Comparison of ENCODE assay signal across 10 cellular contexts in genomic region chr14:65290830-65291229, GRCh38.
DNase-seq lines count a peak whose midpoint lies in the region; ATAC-seq, FAIRE-seq and TF ChIP-seq lines count a peak whose summit lies in the region.
"Had no signal": no experiment of that assay in that cellular context is flagged by ENCODE, and none has a peak within 500 bp of the region (broad histone marks: within the 10 kb centered on the region; RNA-seq: fewer than 3 reads in every experiment).

No MANE protein-coding gene starts in this region.

- H3K36me3 Mint-ChIP-seq in activated B cell treated with CpG ODN at 0.5 μM for 24 hours (ENCODE audit: low read depth) = peaks cover 9% of the 10 kb centered on the region

- ATAC-seq in activated B cell treated with CpG ODN at 0.5 μM for 24 hours (ENCODE audit: low read depth) (peak; percentile 49), HG02623 (IDR thresholded peaks at IDR 0.05; ENCODE audit: unreplicated experiment) (no peak)

- H3K27me3 ChIP-seq in esophagus squamous epithelium = no peaks in the 10 kb centered on the region

- CTCF ChIA-PET in activated B cell treated with CpG ODN at 0.5 μM for 24 hours (lab: Charles Lee) = interaction anchor here (1.1 to 8.3 kb wide), 4 partner anchors 10 to 534 kb away, joined by 3 to 114 read pairs (median 4); partner anchors contain the start of gene FUT8

- WGBS in esophagus squamous epithelium, 2 donors = 42 to 57% methylated on average over 3 of the region's 3 CpGs

- TF ChIP-seq CTCF in activated B cell treated with CpG ODN at 0.5 μM for 24 hours (IDR thresholded peaks at IDR 0.05) (no peak), fibroblast of pulmonary artery (IDR thresholded peaks at IDR 0.05; ENCODE audit: low read length, missing control alignments) (no peak), esophagus squamous epithelium (IDR thresholded peaks at IDR 0.05) (no peak)

- H3K4me1 ChIP-seq in esophagus squamous epithelium = peaks cover 0 to 10% (median 0%) of the 10 kb centered on the region in 3 donors

- intact Hi-C loops in activated B cell treated with CpG ODN at 0.5 μM for 24 hours (cut with micrococcal nuclease) (loop anchor here (1.0 kb wide), 2 partner anchors 8 to 24 kb away; no protein-coding TSS in a partner anchor), esophagus squamous epithelium (cut with DNase I) (no loop called here)

- H3K27ac ChIP-seq in esophagus squamous epithelium = no peak overlapping the region

- H3K4me1 Mint-ChIP-seq in activated B cell treated with CpG ODN at 0.5 μM for 24 hours = peaks cover 65% of the 10 kb centered on the region

- peak; percentile 94 for FAIRE-seq in urothelium cell line (lab: Jason Lieb, UNC)

- H3K27ac Mint-ChIP-seq in activated B cell treated with CpG ODN at 0.5 μM for 24 hours = peak overlapping the region; percentile 77

- H3K27me3 Mint-ChIP-seq in activated B cell treated with CpG ODN at 0.5 μM for 24 hours = no peaks in the 10 kb centered on the region

- H3K9me3 ChIP-seq in esophagus squamous epithelium = no peaks in the 10 kb centered on the region

- peak; percentile 37 for DNase-seq in stimulated activated naive CD4-positive, alpha-beta T cell treated with Interleukin-2 at 50 U/mL for 16 hours (lab: John Stamatoyannopoulos, UW)
- no peak for DNase-seq in stimulated activated naive CD4-positive, alpha-beta T cell (lab: John Stamatoyannopoulos, UW)
- no peak for DNase-seq in activated B cell treated with CpG ODN at 0.5 μM for 24 hours
- peak; percentile 93 for DNase-seq in fibroblast of pulmonary artery (ENCODE audit: low read depth)
- peak; percentile 97 for DNase-seq in urothelium cell line (ENCODE audit: low spot score)
- no peak for DNase-seq in COLO668 (lab: John Stamatoyannopoulos, UW; ENCODE audit: unreplicated experiment)
- DNase-seq in esophagus squamous epithelium (lab: John Stamatoyannopoulos, UW) = no peak
- DNase-seq: effector CD8-positive, alpha-beta T cell; SHP77 had no signal

- no peaks in the 10 kb centered on the region for H3K9me3 Mint-ChIP-seq in activated B cell treated with CpG ODN at 0.5 μM for 24 hours

- H3K36me3 ChIP-seq in esophagus squamous epithelium = no peaks in the 10 kb centered on the region

- H3K4me3 Mint-ChIP-seq in activated B cell treated with CpG ODN at 0.5 μM for 24 hours = peak overlapping the region; percentile 68

- H3K4me3 ChIP-seq in fibroblast of pulmonary artery (replicated peaks; ENCODE audit: low read depth, low read length) = no peak overlapping the region
- no peak overlapping the region for H3K4me3 ChIP-seq in esophagus squamous epithelium

- no peak for TF ChIP-seq POLR2A in esophagus squamous epithelium (IDR thresholded peaks at IDR 0.05)

- POLR2A ChIA-PET in activated B cell treated with CpG ODN at 0.5 μM for 24 hours (lab: Charles Lee) = interaction anchor here (1.6 to 10.5 kb wide), 5 partner anchors 13 to 122 kb away, joined by 4 to 183 read pairs (median 26); partner anchors contain the start of gene FUT8

Comparison
In these comparisons a context has a peak if more than half of its experiments do, and no peak if none do; other contexts are left out.
1. DNase-seq: peak in stimulated activated naive CD4-positive, alpha-beta T cell treated with Interleukin-2 at 50 U/mL for 16 hours (single experiment), fibroblast of pulmonary artery (single experiment) and urothelium cell line (single experiment); none in stimulated activated naive CD4-positive, alpha-beta T cell (0 of 6), activated B cell treated with CpG ODN at 0.5 μM for 24 hours (single experiment), COLO668 (single experiment) and esophagus squamous epithelium (single experiment).